18 cellular contexts compared by ENCODE assay signal in the genomic region with DNA sequence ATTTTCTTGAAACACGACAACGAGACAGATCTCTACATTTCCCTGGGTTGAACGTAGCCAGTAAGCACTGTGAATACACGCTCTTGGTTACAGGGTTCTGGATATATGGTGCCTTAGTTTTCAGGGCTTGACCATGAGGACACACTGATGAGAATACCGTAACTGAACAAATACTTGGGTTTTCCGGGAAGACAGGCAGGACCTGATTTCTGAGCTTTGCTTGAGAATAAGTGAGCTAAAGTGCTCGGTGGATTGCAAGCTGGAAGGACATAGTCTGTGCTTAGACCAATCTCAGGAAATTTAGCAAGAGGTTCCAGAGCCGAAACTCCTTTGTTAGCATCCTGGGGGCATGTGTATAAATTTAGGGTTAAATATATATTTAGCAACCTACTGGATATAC. TPM values are rescaled to one million over a fixed set of nuclear protein-coding genes. Genes with fewer than 3 reads are reported as not detected.
"Had no signal": no experiment of that assay in that cellular context is flagged by ENCODE, and none has a peak within 500 bp of the region (broad histone marks: within the 10 kb centered on the region; RNA-seq: fewer than 3 reads in every experiment).

No MANE protein-coding gene starts in this region.

- H3K27ac ChIP-seq: heart right ventricle, pancreas had no signal

- H3K4me3 ChIP-seq: lung, pancreas had no signal

- H3K4me1 ChIP-seq: pancreas had no signal

- FAIRE-seq: colon, frontal cortex, pancreas had no signal

- H3K4me3 Mint-ChIP-seq: activated T-helper 1 cell treated with anti-CD3 and anti-CD28 coated beads, Interleukin-12 subunit alpha, Interleukin-12 subunit beta, Interleukin-2, Interleukin-4 antibody, amounts not matched to agents 30 ng/mL and 10 ng/mL and 1 ng/mL, durations not matched to agents 14 hours and 24 hours and 36 hours; natural killer cell treated with Interleukin-12 subunit alpha and Interleukin-12 subunit beta and Interleukin-15 and Interleukin-18, amount 100 ng/mL, for 72 hours; stimulated activated naive CD8-positive, alpha-beta T cell treated with anti-CD3 and anti-CD28 coated beads, Interleukin-15, Interleukin-2, amounts not matched to agents 100 ng/mL and 50 ng/mL, for 24 hours had no signal

- H3K36me3 ChIP-seq: heart right ventricle, pancreas had no signal

- H3K27me3 ChIP-seq: pancreas had no signal

- H3K9me3 ChIP-seq: heart right ventricle, pancreas had no signal

- DNase-seq: activated CD4-positive, alpha-beta T cell treated with anti-CD3 and anti-CD28 coated beads, Interleukin-2, amount 50 U/mL, for 48 hours; activated CD8-positive, alpha-beta memory T cell treated with anti-CD3 and anti-CD28 coated beads, Interleukin-2, amount 50 U/mL, for 4 hours; activated naive CD4-positive, alpha-beta T cell; effector CD4-positive, alpha-beta T cell; heart right ventricle; left cardiac atrium; pancreas; stimulated activated CD4-positive, alpha-beta T cell treated with anti-CD3 and anti-CD28 coated beads, Interleukin-15, amount 100 ng/mL, for 24 hours; stimulated activated CD4-positive, alpha-beta T cell treated with anti-CD3 and anti-CD28 coated beads, Interleukin-4, amount 100 ng/mL, for 24 hours had no signal

- H3K27ac Mint-ChIP-seq: activated T-helper 1 cell treated with anti-CD3 and anti-CD28 coated beads, Interleukin-12 subunit alpha, Interleukin-12 subunit beta, Interleukin-2, Interleukin-4 antibody, amounts not matched to agents 30 ng/mL and 10 ng/mL and 1 ng/mL, durations not matched to agents 14 hours and 24 hours and 36 hours; natural killer cell treated with Interleukin-12 subunit alpha and Interleukin-12 subunit beta and Interleukin-15 and Interleukin-18, amount 100 ng/mL, for 72 hours; stimulated activated naive CD8-positive, alpha-beta T cell treated with anti-CD3 and anti-CD28 coated beads, Interleukin-15, Interleukin-2, amounts not matched to agents 100 ng/mL and 50 ng/mL, for 24 hours had no signal

- H3K9me3 Mint-ChIP-seq: activated T-helper 1 cell treated with anti-CD3 and anti-CD28 coated beads, Interleukin-12 subunit alpha, Interleukin-12 subunit beta, Interleukin-2, Interleukin-4 antibody, amounts not matched to agents 30 ng/mL and 10 ng/mL and 1 ng/mL, durations not matched to agents 14 hours and 24 hours and 36 hours had no signal

RNA-seq across cellular contexts. Expression of a gene that starts 0.9 kb away (rescaled TPM):
- total RNA-seq: activated T-helper 1 cell treated with anti-CD3 and anti-CD28 coated beads, Interleukin-12 subunit alpha, Interleukin-12 subunit beta, Interleukin-2, Interleukin-4 antibody, amounts not matched to agents 30 ng/mL and 10 ng/mL and 1 ng/mL, durations not matched to agents 14 hours and 24 hours and 36 hours; cardiac septum; heart right ventricle; left cardiac atrium; natural killer cell treated with Interleukin-12 subunit alpha and Interleukin-12 subunit beta and Interleukin-15 and Interleukin-18, amount 100 ng/mL, for 72 hours; pancreas; renal cortical epithelial cell; T-helper 2 cell treated with Interferon-gamma antibody and Interleukin-4, amounts not matched to agents 100 ng/mL and 5 ng/mL, for 36 hours had no signal
- polyA plus RNA-seq: heart right ventricle had no signal
